21 cellular contexts compared by ENCODE assay signal in the genomic region with DNA sequence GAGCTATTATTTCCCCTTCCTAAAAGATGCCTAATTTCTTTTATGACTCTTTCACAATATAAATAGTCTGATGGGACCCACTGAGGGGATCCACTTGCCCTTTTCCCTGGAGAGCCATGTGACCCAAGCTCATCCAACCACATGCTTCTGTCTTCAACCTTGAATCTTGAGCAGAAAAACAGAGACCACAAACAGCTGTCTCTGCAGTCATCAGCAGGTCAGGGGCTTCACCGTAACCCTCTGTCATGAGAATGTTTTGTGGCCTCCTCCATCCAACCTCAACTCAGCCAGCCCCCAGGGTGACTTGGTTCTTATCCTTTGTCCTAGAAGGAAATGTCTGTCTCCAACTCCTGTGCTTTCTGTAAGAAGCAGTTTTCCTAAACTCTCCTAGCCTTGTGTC.
A peak's percentile ranks its signal among the peaks of the same experiment; 100 is the strongest.
DNase-seq lines count a peak whose midpoint lies in the region; ATAC-seq and TF ChIP-seq lines count a peak whose summit lies in the region.
"Had no signal": no experiment of that assay in that cellular context is flagged by ENCODE, and none has a peak within 500 bp of the region (broad histone marks: within the 10 kb centered on the region; RNA-seq: fewer than 3 reads in every experiment).

No MANE protein-coding gene starts in this region.

- WGBS in esophagus muscularis mucosa: 35% methylated on average over 1 of the region's 1 CpG

- TF ChIP-seq CTCF in esophagus muscularis mucosa (IDR thresholded peaks at IDR 0.05): no peak

- H3K27me3 ChIP-seq in esophagus muscularis mucosa: no peaks in the 10 kb centered on the region
- H3K27me3 ChIP-seq: SJSA1 had no signal

- no peak overlapping the region for H3K27ac ChIP-seq in esophagus muscularis mucosa (replicated peaks in 1 of 4)
- H3K27ac ChIP-seq: SJSA1 had no signal

- no peak for TF ChIP-seq EP300 in esophagus muscularis mucosa (IDR thresholded peaks at IDR 0.05)

- H3K9me3 ChIP-seq in esophagus muscularis mucosa: no peaks in the 10 kb centered on the region
- H3K9me3 ChIP-seq: SJSA1 had no signal

- intact Hi-C loops in left colon (cut with DNase I, micrococcal nuclease): no loop called here
- intact Hi-C loops in esophagus muscularis mucosa (cut with DNase I): no loop called here

- H3K4me1 ChIP-seq in esophagus muscularis mucosa: no peaks in the 10 kb centered on the region
- H3K4me1 ChIP-seq: SJSA1 had no signal

- no peak overlapping the region for H3K4me3 ChIP-seq in esophagus muscularis mucosa
- H3K4me3 ChIP-seq: SJSA1 had no signal

- DNase-seq in myocyte (ENCODE audit: low read depth): peak; percentile 55
- no peak for DNase-seq in left colon
- DNase-seq in esophagus muscularis mucosa (ENCODE audit: extremely low spot score): no peak
- DNase-seq in activated T-cell treated with anti-CD3 and anti-CD28 coated beads, Interleukin-2, amount 50 U/mL, for 1 hour: no peak
- DNase-seq: CD4-positive, CD25-positive, alpha-beta regulatory T cell; DMS79 treated with DMSO at 0.1 percent for 48 hours; H7; KG1; NCI-H1105; NCI-H146; NCI-H2029 treated with DMSO at 0.1 percent for 48 hours; NCI-H226; NCI-H510A treated with DMSO at 0.1 percent for 48 hours; NCI-H774; OCI-M1; T-helper 1 cell had no signal

- ATAC-seq in GM18909 (IDR thresholded peaks at IDR 0.05; ENCODE audit: poor library complexity, unreplicated experiment): peak; percentile 67
- peak; percentile 69 for ATAC-seq in HG02588 (IDR thresholded peaks at IDR 0.05; ENCODE audit: unreplicated experiment)
- peak; percentile 74 for ATAC-seq in HG03095 (IDR thresholded peaks at IDR 0.05; ENCODE audit: unreplicated experiment)
- no peak for ATAC-seq in left colon
- ATAC-seq in GM18873 (IDR thresholded peaks at IDR 0.05; ENCODE audit: low FRiP score, unreplicated experiment): no peak

- H3K36me3 ChIP-seq in esophagus muscularis mucosa: no peaks in the 10 kb centered on the region
- H3K36me3 ChIP-seq: SJSA1 had no signal

- no peak for TF ChIP-seq POLR2A in esophagus muscularis mucosa (IDR thresholded peaks at IDR 0.05; ENCODE audit: low read depth)

Comparison
In these comparisons a context has a peak if more than half of its experiments do, and no peak if none do; other contexts are left out.
1. ATAC-seq: peak in GM18909 (single experiment), HG02588 (single experiment) and HG03095 (single experiment); none in left colon (single experiment) and GM18873 (single experiment).